ENCODE assay signal across 25 cellular contexts in the genomic region with DNA sequence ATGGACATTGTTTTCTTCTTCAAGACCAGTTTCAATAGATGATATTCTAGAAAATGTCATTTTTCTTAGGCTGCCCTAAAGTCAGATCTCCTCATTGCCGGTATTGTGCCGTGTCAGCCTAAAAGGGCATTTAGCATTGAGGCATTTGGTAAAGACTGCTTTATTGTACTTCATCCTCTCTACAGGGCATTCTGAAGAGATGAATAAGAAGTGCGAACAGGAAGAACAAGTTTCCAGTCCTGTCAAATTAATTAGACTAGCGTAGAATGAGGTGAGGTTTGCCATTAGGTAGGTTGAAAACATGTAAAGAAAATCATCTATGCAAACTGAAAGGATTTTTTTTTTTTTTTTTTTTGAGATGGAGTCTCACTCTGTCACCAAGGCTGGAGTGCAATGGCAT.
"Had no signal": no experiment of that assay in that cellular context is flagged by ENCODE, and none has a peak within 500 bp of the region (broad histone marks: within the 10 kb centered on the region; RNA-seq: fewer than 3 reads in every experiment).

No MANE protein-coding gene starts in this region.

- H3K27ac Mint-ChIP-seq: activated B cell treated with CpG ODN at 0.5 μM for 24 hours; activated CD4-positive, alpha-beta memory T cell treated with anti-CD3 and anti-CD28 coated beads for 36 hours; activated CD4-positive, alpha-beta T cell treated with anti-CD3 and anti-CD28 coated beads, Interleukin-2, amount 10 ng/mL, durations not matched to agents 7 days and 5 days; activated naive CD4-positive, alpha-beta T cell treated with anti-CD3 and anti-CD28 coated beads, Interleukin-2, amount 50 U/mL, for 72 hours; activated naive CD8-positive, alpha-beta T cell treated with anti-CD3 and anti-CD28 coated beads, Interleukin-2, amount 50 U/mL, for 24 hours; T-helper 17 cell had no signal

- H3K9me3 Mint-ChIP-seq: activated B cell treated with CpG ODN at 0.5 μM for 24 hours; activated CD4-positive, alpha-beta memory T cell treated with anti-CD3 and anti-CD28 coated beads for 36 hours; activated CD4-positive, alpha-beta T cell treated with anti-CD3 and anti-CD28 coated beads, Interleukin-2, amount 10 ng/mL, durations not matched to agents 7 days and 5 days; activated naive CD4-positive, alpha-beta T cell treated with anti-CD3 and anti-CD28 coated beads, Interleukin-2, amount 50 U/mL, for 72 hours; activated naive CD8-positive, alpha-beta T cell treated with anti-CD3 and anti-CD28 coated beads, Interleukin-2, amount 50 U/mL, for 24 hours; activated T-cell treated with anti-CD3 and anti-CD28 coated beads, Interleukin-2, amount 50 U/mL, for 4 hours; central memory CD8-positive, alpha-beta T cell had no signal

- H3K36me3 Mint-ChIP-seq: activated CD4-positive, alpha-beta memory T cell treated with anti-CD3 and anti-CD28 coated beads for 36 hours; activated naive CD4-positive, alpha-beta T cell treated with anti-CD3 and anti-CD28 coated beads, Interleukin-2, amount 50 U/mL, for 72 hours had no signal

- H3K27me3 ChIP-seq: ascending aorta, body of pancreas had no signal

- H3K36me3 ChIP-seq: ascending aorta had no signal

- H3K4me1 ChIP-seq: ascending aorta had no signal

- H3K27ac ChIP-seq: ascending aorta, body of pancreas had no signal

- H3K9me3 ChIP-seq: ascending aorta, body of pancreas had no signal

- H3K4me1 Mint-ChIP-seq: activated B cell treated with CpG ODN at 0.5 μM for 24 hours; activated CD4-positive, alpha-beta T cell treated with anti-CD3 and anti-CD28 coated beads, Interleukin-2, amount 10 ng/mL, durations not matched to agents 7 days and 5 days; activated naive CD8-positive, alpha-beta T cell treated with anti-CD3 and anti-CD28 coated beads, Interleukin-2, amount 50 U/mL, for 24 hours; central memory CD8-positive, alpha-beta T cell; T-helper 17 cell had no signal

- DNase-seq: activated B cell treated with CpG ODN at 0.5 μM for 24 hours; activated CD4-positive, alpha-beta memory T cell treated with anti-CD3 and anti-CD28 coated beads for 36 hours; activated CD4-positive, alpha-beta T cell treated with anti-CD3 and anti-CD28 coated beads for 1 hour; activated CD4-positive, alpha-beta T cell treated with anti-CD3 and anti-CD28 coated beads, Interleukin-2, amount 10 ng/mL, durations not matched to agents 7 days and 5 days; activated CD8-positive, alpha-beta memory T cell treated with anti-CD3 and anti-CD28 coated beads for 24 hours; activated effector memory CD4-positive, alpha-beta T cell treated with anti-CD3 and anti-CD28 coated beads, Interleukin-2, amount 50 U/mL, for 16 hours; activated naive CD4-positive, alpha-beta T cell treated with Interleukin-2 at 50 U/mL for 16 hours; activated naive CD8-positive, alpha-beta T cell treated with anti-CD3 and anti-CD28 coated beads, Interleukin-2, amount 50 U/mL, for 24 hours; activated T-cell treated with anti-CD3 and anti-CD28 coated beads, Interleukin-2, amount 50 U/mL, for 4 hours; amniotic stem cell; body of pancreas; Kasumi-1; KBM-7; NCI-H1105 treated with DMSO at 0.1 percent for 48 hours; NCI-H146; NCI-H1930; NCI-H510A treated with DMSO at 0.1 percent for 48 hours; NCI-H69; NK-92 treated with Interleukin-12 subunit alpha and Interleukin-12 subunit beta, amount 100 ng/mL, for 24 hours; SHP77 treated with DMSO at 0.1 percent for 48 hours; T-helper 17 cell; T-helper 9 cell had no signal

- H3K4me3 ChIP-seq: ascending aorta, body of pancreas had no signal

- ATAC-seq: activated naive CD4-positive, alpha-beta T cell treated with anti-CD3 and anti-CD28 coated beads, Interleukin-2, amount 50 U/mL, for 72 hours; activated naive CD8-positive, alpha-beta T cell treated with anti-CD3 and anti-CD28 coated beads, Interleukin-2, amount 50 U/mL, for 24 hours; activated T-cell treated with anti-CD3 and anti-CD28 coated beads, Interleukin-2, amount 50 U/mL, for 4 hours; body of pancreas; T-helper 17 cell had no signal

- H3K4me3 Mint-ChIP-seq: activated B cell treated with CpG ODN at 0.5 μM for 24 hours; activated CD4-positive, alpha-beta memory T cell treated with anti-CD3 and anti-CD28 coated beads for 36 hours; activated CD4-positive, alpha-beta T cell treated with anti-CD3 and anti-CD28 coated beads, Interleukin-2, amount 10 ng/mL, durations not matched to agents 7 days and 5 days; activated naive CD8-positive, alpha-beta T cell treated with anti-CD3 and anti-CD28 coated beads, Interleukin-2, amount 50 U/mL, for 24 hours; activated T-cell treated with anti-CD3 and anti-CD28 coated beads, Interleukin-2, amount 50 U/mL, for 4 hours; central memory CD8-positive, alpha-beta T cell; T-helper 17 cell had no signal

- H3K27me3 Mint-ChIP-seq: activated B cell treated with CpG ODN at 0.5 μM for 24 hours; activated CD4-positive, alpha-beta memory T cell treated with anti-CD3 and anti-CD28 coated beads for 36 hours; activated CD4-positive, alpha-beta T cell treated with anti-CD3 and anti-CD28 coated beads, Interleukin-2, amount 10 ng/mL, durations not matched to agents 7 days and 5 days had no signal
